In genomic region chr20:32134026-32134425, GRCh38 we compare ENCODE assay signal across 24 cellular contexts.
"Had no signal": no experiment of that assay in that cellular context is flagged by ENCODE, and none has a peak within 500 bp of the region (broad histone marks: within the 10 kb centered on the region; RNA-seq: fewer than 3 reads in every experiment).

No MANE protein-coding gene starts in this region.

- H3K4me3 ChIP-seq: neural progenitor cell, ovary, psoas muscle, stomach, thoracic aorta, thyroid gland, tibial nerve, upper lobe of right lung, uterus had no signal

- FAIRE-seq: small intestine had no signal

- H3K4me2 ChIP-seq: neural progenitor cell had no signal

- H3K9me3 ChIP-seq: ovary, psoas muscle, stomach, thoracic aorta, thyroid gland, tibial nerve, upper lobe of right lung, uterus had no signal

- H3K4me1 ChIP-seq: neural progenitor cell, stomach, thyroid gland, upper lobe of right lung, uterus had no signal

- ATAC-seq: naive thymus-derived CD4-positive, alpha-beta T cell; natural killer cell; psoas muscle; right cardiac atrium; sciatic nerve; stimulated activated effector memory CD8-positive, alpha-beta T cell treated with anti-CD3 and anti-CD28 coated beads, Interleukin-12 subunit alpha, Interleukin-12 subunit beta, amount 100 ng/mL, for 72 hours; stimulated activated naive B cell treated with anti-CD40 and anti-IgM and Interleukin-4, amounts not matched to agents 10 μg/mL and 1 μg/mL and 100 μg/mL, for 72 hours; upper lobe of right lung had no signal

- H3K27ac ChIP-seq: neural progenitor cell, ovary, parathyroid adenoma, psoas muscle, stomach, thoracic aorta, thyroid gland, tibial nerve, upper lobe of right lung, uterus had no signal

- H2AFZ ChIP-seq: neural progenitor cell, parathyroid adenoma had no signal

- H3K27me3 ChIP-seq: neural progenitor cell, ovary, stomach, thyroid gland, tibial nerve, upper lobe of right lung, uterus had no signal

- H3K36me3 ChIP-seq: neural progenitor cell, ovary, uterus had no signal

- DNase-seq: naive thymus-derived CD4-positive, alpha-beta T cell; natural killer cell; occipital lobe; ovary; psoas muscle; right cardiac atrium; small intestine; stimulated activated CD4-positive, alpha-beta T cell treated with anti-CD3 and anti-CD28 coated beads, Interleukin-15, amount 100 ng/mL, for 24 hours; stimulated activated CD4-positive, alpha-beta T cell treated with anti-CD3 and anti-CD28 coated beads, Interleukin-2, amount 100 ng/mL, for 24 hours; stimulated activated CD4-positive, alpha-beta T cell treated with anti-CD3 and anti-CD28 coated beads, Interleukin-2, amount 100 ng/mL, for 48 hours; stimulated activated CD4-positive, alpha-beta T cell treated with anti-CD3 and anti-CD28 coated beads, Interleukin-4, amount 100 ng/mL, for 24 hours; stimulated activated naive B cell treated with anti-CD40 and anti-IgM and Interleukin-4, amounts not matched to agents 10 μg/mL and 1 μg/mL and 100 μg/mL, for 72 hours; stimulated activated naive CD4-positive, alpha-beta T cell treated with Interleukin-2 at 50 U/mL for 16 hours; stomach; thyroid gland; trophoblast cell; upper lobe of right lung; uterus had no signal

- H3K9ac ChIP-seq: neural progenitor cell, parathyroid adenoma had no signal
